In the genomic region with DNA sequence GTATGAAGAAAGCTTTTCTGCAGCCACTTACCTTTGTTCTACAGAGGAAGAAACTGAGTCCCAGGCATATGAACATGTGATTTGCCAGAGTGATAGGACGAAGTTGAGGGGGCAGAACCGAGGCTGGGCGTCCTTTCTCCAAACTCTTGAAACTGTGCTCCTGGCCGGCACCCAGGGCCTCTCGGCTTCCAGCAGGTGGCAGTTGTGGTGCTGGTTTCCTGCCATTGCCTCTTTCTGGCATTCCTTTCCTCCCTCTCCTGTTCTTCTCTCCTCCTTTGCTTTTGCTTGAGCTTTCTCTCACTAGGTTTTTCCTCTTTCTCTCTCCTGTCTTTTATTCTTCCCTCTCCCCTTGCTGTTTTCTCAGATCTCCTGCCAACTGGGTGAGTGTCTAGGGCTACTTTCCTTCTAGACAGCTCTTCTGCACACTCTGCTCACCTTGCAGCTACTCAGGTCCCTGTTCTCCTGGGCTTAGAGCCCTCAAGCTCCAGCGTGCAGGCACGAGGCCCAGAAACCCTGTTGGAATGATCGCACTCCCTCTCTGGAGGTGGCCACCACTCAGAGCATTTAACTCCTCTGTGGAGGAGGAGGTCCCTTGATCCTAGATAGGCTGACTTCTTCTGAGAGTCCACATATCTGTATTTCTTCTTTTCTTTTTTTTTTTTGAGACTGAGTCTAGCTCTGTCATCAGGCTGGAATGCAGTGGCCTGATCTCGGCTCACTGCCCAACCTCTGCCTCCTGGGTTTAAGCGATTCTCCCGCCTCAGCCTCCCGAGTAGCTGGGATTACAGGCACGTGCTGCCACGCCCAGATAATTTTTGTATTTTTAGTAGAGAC, we compare ENCODE assay signal across 8 cellular contexts. TPM values are rescaled to one million over a fixed set of nuclear protein-coding genes. Genes with fewer than 3 reads are reported as not detected.
DNase-seq lines count a peak whose midpoint lies in the region; ATAC-seq, FAIRE-seq and TF ChIP-seq lines count a peak whose summit lies in the region.

No MANE protein-coding gene starts in this region.

- H3K9me3 ChIP-seq in A549 (no peaks in the 10 kb centered on the region), stomach (no peaks in the 10 kb centered on the region)

- no peak overlapping the region for H3K4me2 ChIP-seq in A549

- H3K27me3 ChIP-seq in stomach: no peaks in the 10 kb centered on the region

- intact Hi-C loops in stomach (cut with DNase I; ENCODE audit: low total_unique reads): loop anchor here (5.0 kb wide), 1 partner anchor 75 kb away; no protein-coding TSS in a partner anchor

- DNase-seq in A549 (ENCODE audit: low read depth in 1 of 2, low spot score in 1 of 2) (peak; percentile 28 to 29), H4 (ENCODE audit: low spot score) (peak; percentile 44), anterior cingulate cortex (lab: John Stamatoyannopoulos, UW) (peak in 36 of 58 donors; percentile 6 to 67 (median 34)), iPS-NIHi11 (ENCODE audit: low spot score) (peak; percentile 67), stomach (peak; percentile 68)

- CTCF ChIA-PET in A549 (lab: Yijun Ruan, JAX): interaction anchor here (0.6 to 6.7 kb wide), 27 partner anchors 9 to 764 kb away, joined by 3 to 102 read pairs (median 4); no protein-coding TSS in a partner anchor

- 49% methylated on average over 14 of the region's 14 CpGs for WGBS in A549 (ENCODE audit: missing lambda C conversion rate)
- 24 to 33% (median 32%) methylated on average over 14 of the region's 14 CpGs for WGBS in stomach, 5 donors

- POLR2A ChIA-PET in A549 (lab: Yijun Ruan, JAX): no interaction called here

- ATAC-seq in A549: peak; percentile 73 to 80
- no peak for ATAC-seq in HG02840 (IDR thresholded peaks at IDR 0.05; ENCODE audit: low FRiP score, unreplicated experiment)
- no peak for ATAC-seq in GM18858 (IDR thresholded peaks at IDR 0.05; ENCODE audit: unreplicated experiment)
- no peak for ATAC-seq in GM21515 (IDR thresholded peaks at IDR 0.05; ENCODE audit: unreplicated experiment)

- H3K4me3 ChIP-seq in A549 (no peak overlapping the region), stomach (no peak overlapping the region)

- no peaks in the 10 kb centered on the region for H3K36me3 ChIP-seq in stomach

- TF ChIP-seq CTCF in A549 (IDR thresholded peaks at IDR 0.05): peak; percentile 50
- peak in 5 of 7 experiments; percentile 35 to 77 (median 44) for TF ChIP-seq CTCF in stomach (IDR thresholded peaks at IDR 0.05)

- TF ChIP-seq POLR2A in A549 (IDR thresholded peaks at IDR 0.05; ENCODE audit: low read length) (no peak), stomach (IDR thresholded peaks at IDR 0.05) (no peak)

- TF ChIP-seq EP300 in A549 (IDR thresholded peaks at IDR 0.05): no peak
- TF ChIP-seq EP300 in stomach (IDR thresholded peaks at IDR 0.05): no peak

- no peak for FAIRE-seq in A549 (lab: Jason Lieb, UNC)

- TF ChIP-seq RAD21 in A549 (conservative IDR thresholded peaks at IDR 0.05 in 1 of 2, IDR thresholded peaks at IDR 0.05 in 1 of 2): peak; percentile 65 to 68

- H3K4me1 ChIP-seq in A549: peaks cover 15% of the 10 kb centered on the region
- peaks cover 34 to 75% (median 52%) of the 10 kb centered on the region in 4 donors for H3K4me1 ChIP-seq in stomach

- no peak overlapping the region for H3K27ac ChIP-seq in A549
- H3K27ac ChIP-seq in stomach: peak overlapping the region; percentile 3 to 68 (median 56)

TF ChIP-seq in A549, 52 proteins besides CTCF, POLR2A, EP300 and RAD21:
- TF ChIP-seq SMC3 (IDR thresholded peaks at IDR 0.05) (peak; percentile 71), TFCP2L1 (CRISPR knock-in tag; IDR thresholded peaks at IDR 0.05) (no peak)

RNA-seq across cellular contexts. Expression of a gene that starts 26.2 kb away (rescaled TPM):
- 22.3 and 24.5 TPM in 2 replicates for polyA plus RNA-seq in A549 (2011; rRNA removed)
- polyA plus RNA-seq in A549 (2012; cell fraction: cytosol; rRNA removed): 10.9 and 11.9 TPM in 2 replicates
- polyA plus RNA-seq in A549 (2012; cell fraction: nucleus; rRNA removed): 14.7 and 15.0 TPM in 2 replicates
- polyA plus RNA-seq in A549 (2017; fragmentation: RNase III; extraction: RNeasy Plus Mini Kit Qiagen cat#74134 plus additional on column Dnase treatment): 10.3 to 12.9 TPM (median 12.2 TPM) in 3 replicates
- 31.7 and 35.0 TPM in 2 replicates for polyA minus RNA-seq in A549 (2011; rRNA and poly(A)+ RNA removed)
- total RNA-seq in H4 (2014; rRNA removed; shearing (Covaris generic)): 4.3 and 6.0 TPM in 2 replicates
- total RNA-seq in stomach: 100 to 1,000 TPM in 4 of 5 donors, 10 to 100 TPM in 1; 67.1 to 328 (median 107) TPM
- polyA plus RNA-seq in stomach: 10 to 100 TPM; 17.2 to 33.5 (median 20.1) TPM

Comparison
In these comparisons a context has a peak if more than half of its experiments do, and no peak if none do; other contexts are left out.
1. ATAC-seq: peak in A549 (2 of 2); none in HG02840 (single experiment), GM18858 (single experiment) and GM21515 (single experiment).
2. H3K27ac ChIP-seq: peak in stomach (5 of 5); none in A549 (0 of 2).
3. Peak in every context shown above with its lines, with median percentiles within 50 percentile points of each other: DNase-seq.